Comparison of ENCODE assay signal across 31 cellular contexts in the genomic region with DNA sequence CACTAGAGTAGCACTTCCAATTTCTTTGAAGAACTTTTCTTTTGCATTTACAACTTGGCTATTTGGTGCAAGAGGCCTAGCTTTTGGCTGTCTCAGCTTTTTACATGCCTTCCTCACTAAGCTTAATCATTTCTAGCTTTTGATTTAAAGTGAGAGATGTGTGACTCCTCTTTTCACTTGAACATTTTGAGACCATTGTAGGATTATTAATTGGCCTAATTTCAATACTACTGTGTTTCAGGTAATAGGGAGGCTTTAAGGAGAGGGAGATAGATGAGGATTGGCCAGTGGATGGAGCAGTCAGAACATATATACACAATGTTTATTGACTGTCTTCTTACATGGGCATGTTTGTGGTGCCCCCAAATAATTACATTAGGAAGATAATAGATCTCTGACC.
"Had no signal": no experiment of that assay in that cellular context is flagged by ENCODE, and none has a peak within 500 bp of the region (broad histone marks: within the 10 kb centered on the region; RNA-seq: fewer than 3 reads in every experiment).

No MANE protein-coding gene starts in this region.

- DNase-seq: activated effector memory CD4-positive, alpha-beta T cell treated with anti-CD3 and anti-CD28 coated beads, Interleukin-2, amount 50 U/mL, for 16 hours; activated effector memory CD4-positive, alpha-beta T cell treated with Interleukin-2 at 50 U/mL for 16 hours; activated gamma-delta T cell; activated gamma-delta T cell treated with Interleukin-2 at 50 U/mL for 16 hours; activated naive CD4-positive, alpha-beta T cell; activated naive CD4-positive, alpha-beta T cell treated with anti-CD3 and anti-CD28 coated beads for 36 hours; activated naive CD4-positive, alpha-beta T cell treated with anti-CD3 and anti-CD28 coated beads, Interleukin-2, amount 50 U/mL, for 16 hours; activated naive CD4-positive, alpha-beta T cell treated with Interleukin-2 at 50 U/mL for 16 hours; activated naive CD8-positive, alpha-beta T cell treated with anti-CD3 and anti-CD28 coated beads for 36 hours; activated naive CD8-positive, alpha-beta T cell treated with anti-CD3 and anti-CD28 coated beads, Interleukin-2, amount 10 ng/mL, durations not matched to agents 7 days and 5 days; activated naive CD8-positive, alpha-beta T cell treated with anti-CD3 and anti-CD28 coated beads, Interleukin-2, amount 50 U/mL, for 24 hours; activated T-cell treated with anti-CD3 and anti-CD28 coated beads for 4 hours; activated T-cell treated with anti-CD3 and anti-CD28 coated beads, Interleukin-2, amount 50 U/mL, for 1 hour; activated T-cell treated with anti-CD3 and anti-CD28 coated beads, Interleukin-2, amount 50 U/mL, for 24 hours; activated T-cell treated with anti-CD3 and anti-CD28 coated beads, Interleukin-2, amount 50 U/mL, for 4 hours; adrenal gland; amniotic stem cell; amygdala; anterior cingulate cortex; aorta; body of pancreas; brain microvascular endothelial cell; caudate nucleus; central memory CD4-positive, alpha-beta T cell; cerebellar nuclear complex had no signal

- H3K27me3 Mint-ChIP-seq: activated naive CD8-positive, alpha-beta T cell treated with anti-CD3 and anti-CD28 coated beads for 36 hours; activated naive CD8-positive, alpha-beta T cell treated with anti-CD3 and anti-CD28 coated beads, Interleukin-2, amount 10 ng/mL, durations not matched to agents 7 days and 5 days had no signal

- H3K4me3 Mint-ChIP-seq: activated naive CD4-positive, alpha-beta T cell treated with anti-CD3 and anti-CD28 coated beads for 36 hours; activated naive CD4-positive, alpha-beta T cell treated with anti-CD3 and anti-CD28 coated beads, Interleukin-2, amount 50 U/mL, for 24 hours; activated naive CD8-positive, alpha-beta T cell; activated naive CD8-positive, alpha-beta T cell treated with anti-CD3 and anti-CD28 coated beads for 36 hours; activated naive CD8-positive, alpha-beta T cell treated with anti-CD3 and anti-CD28 coated beads, Interleukin-2, amount 10 ng/mL, durations not matched to agents 7 days and 5 days; activated naive CD8-positive, alpha-beta T cell treated with anti-CD3 and anti-CD28 coated beads, Interleukin-2, amount 50 U/mL, for 24 hours; activated T-cell treated with anti-CD3 and anti-CD28 coated beads, Interleukin-2, amount 50 U/mL, for 24 hours; activated T-cell treated with anti-CD3 and anti-CD28 coated beads, Interleukin-2, amount 50 U/mL, for 4 hours; activated T-helper 1 cell treated with anti-CD3 and anti-CD28 coated beads, Interleukin-12 subunit alpha, Interleukin-12 subunit beta, Interleukin-2, Interleukin-4 antibody, amounts not matched to agents 30 ng/mL and 10 ng/mL and 1 ng/mL, durations not matched to agents 14 hours and 24 hours and 36 hours; brain; central memory CD8-positive, alpha-beta T cell had no signal

- H3K27ac Mint-ChIP-seq: activated naive CD4-positive, alpha-beta T cell treated with anti-CD3 and anti-CD28 coated beads for 36 hours; activated naive CD4-positive, alpha-beta T cell treated with anti-CD3 and anti-CD28 coated beads, Interleukin-2, amount 50 U/mL, for 24 hours; activated naive CD8-positive, alpha-beta T cell; activated naive CD8-positive, alpha-beta T cell treated with anti-CD3 and anti-CD28 coated beads for 36 hours; activated naive CD8-positive, alpha-beta T cell treated with anti-CD3 and anti-CD28 coated beads, Interleukin-2, amount 10 ng/mL, durations not matched to agents 7 days and 5 days; activated naive CD8-positive, alpha-beta T cell treated with anti-CD3 and anti-CD28 coated beads, Interleukin-2, amount 50 U/mL, for 24 hours; activated T-cell treated with anti-CD3 and anti-CD28 coated beads, Interleukin-2, amount 50 U/mL, for 24 hours; activated T-helper 1 cell treated with anti-CD3 and anti-CD28 coated beads, Interleukin-12 subunit alpha, Interleukin-12 subunit beta, Interleukin-2, Interleukin-4 antibody, amounts not matched to agents 30 ng/mL and 10 ng/mL and 1 ng/mL, durations not matched to agents 14 hours and 24 hours and 36 hours; activated T-helper 2 cell treated with anti-CD3 and anti-CD28 coated beads, Interferon-gamma antibody, Interleukin-2, Interleukin-4, amounts not matched to agents 10 μg/mL and 5 μg/mL and 100 μg/mL, durations not matched to agents 14 hours and 24 hours and 36 hours; brain had no signal

- ATAC-seq: activated naive CD8-positive, alpha-beta T cell treated with anti-CD3 and anti-CD28 coated beads, Interleukin-2, amount 50 U/mL, for 24 hours; activated T-cell treated with anti-CD3 and anti-CD28 coated beads, Interleukin-2, amount 50 U/mL, for 4 hours; body of pancreas had no signal

- H3K9me3 Mint-ChIP-seq: activated naive CD4-positive, alpha-beta T cell treated with anti-CD3 and anti-CD28 coated beads, Interleukin-2, amount 50 U/mL, for 24 hours had no signal

- H3K4me1 Mint-ChIP-seq: brain had no signal
